ENCODE assay signal across 15 cellular contexts in genomic region chr6:153616506-153616905, GRCh38.
"Had no signal": no experiment of that assay in that cellular context is flagged by ENCODE, and none has a peak within 500 bp of the region (broad histone marks: within the 10 kb centered on the region; RNA-seq: fewer than 3 reads in every experiment).

No MANE protein-coding gene starts in this region.

- ATAC-seq: activated CD8-positive, alpha-beta T cell treated with anti-CD3 and anti-CD28 coated beads for 36 hours; activated T-cell treated with anti-CD3 and anti-CD28 coated beads, Interleukin-2, amount 50 U/mL, for 4 hours; gastrocnemius medialis; heart right ventricle; natural killer cell treated with Interleukin-12 subunit alpha and Interleukin-12 subunit beta and Interleukin-15 and Interleukin-18, amount 100 ng/mL, for 72 hours; right cardiac atrium; stimulated activated naive CD8-positive, alpha-beta T cell treated with anti-CD3 and anti-CD28 coated beads, Interleukin-15, Interleukin-2, amounts not matched to agents 100 U/mL and 50 U/mL, for 24 hours had no signal

- H3K27ac ChIP-seq: adrenal gland, gastrocnemius medialis, heart right ventricle had no signal

- H3K4me3 ChIP-seq: adrenal gland, gastrocnemius medialis, heart right ventricle had no signal

- H3K36me3 ChIP-seq: adrenal gland, gastrocnemius medialis, heart right ventricle had no signal

- H3K27me3 ChIP-seq: adrenal gland, gastrocnemius medialis, heart right ventricle had no signal

- H3K9me3 ChIP-seq: adrenal gland, gastrocnemius medialis, heart right ventricle had no signal

- DNase-seq: activated B cell treated with CpG ODN at 0.5 μM for 24 hours; activated CD4-positive, alpha-beta T cell treated with anti-CD3 and anti-CD28 coated beads for 48 hours; activated CD8-positive, alpha-beta T cell treated with anti-CD3 and anti-CD28 coated beads for 36 hours; activated effector memory CD4-positive, alpha-beta T cell treated with anti-CD3 and anti-CD28 coated beads, Interleukin-2, amount 50 U/mL, for 16 hours; activated T-cell treated with anti-CD3 and anti-CD28 coated beads, Interleukin-2, amount 50 U/mL, for 4 hours; adrenal gland; gastrocnemius medialis; heart right ventricle; mesenchymal stem cell; nucleus accumbens; right cardiac atrium; small intestine; stimulated activated naive CD8-positive, alpha-beta T cell treated with anti-CD3 and anti-CD28 coated beads, Interleukin-15, Interleukin-2, amounts not matched to agents 100 U/mL and 50 U/mL, for 24 hours; trophoblast cell had no signal

- H3K4me1 ChIP-seq: adrenal gland, gastrocnemius medialis had no signal
